ENCODE assay signal across 8 cellular contexts in genomic region chr5:133967715-133968056, GRCh38. TPM values are rescaled to one million over a fixed set of nuclear protein-coding genes. Genes with fewer than 3 reads are reported as not detected.
DNase-seq lines count a peak whose midpoint lies in the region; ATAC-seq and TF ChIP-seq lines count a peak whose summit lies in the region.

No MANE protein-coding gene starts in this region.

- 2 to 3% methylated on average over 6 of the region's 6 CpGs for WGBS in body of pancreas, 2 donors

- DNase-seq in AG09309 (ENCODE audit: low read depth) = no peak
- DNase-seq in body of pancreas = peak in 1 of 4 donors; percentile 18
- peak; percentile 70 for DNase-seq in kidney tubule cell (ENCODE audit: low spot score)
- no peak for DNase-seq in inferior parietal cortex (ENCODE audit: extremely low spot score)
- no peak for DNase-seq in G401 (ENCODE audit: low spot score)

- ATAC-seq in body of pancreas (no peak), HG03280 (IDR thresholded peaks at IDR 0.05; ENCODE audit: unreplicated experiment) (no peak)

- H3K27me3 ChIP-seq in body of pancreas (no peaks in the 10 kb centered on the region), subcutaneous abdominal adipose tissue (ENCODE audit: control insufficient read depth in 5 of 5, insufficient read depth in 4 of 5, low read length in 5 of 5) (no peaks in the 10 kb centered on the region)

- H3K9ac ChIP-seq in subcutaneous abdominal adipose tissue (ENCODE audit: low read length in 5 of 5) = peak overlapping the region; percentile 85 to 100 (median 98)

- H3K36me3 ChIP-seq in KOPT-K1 (ENCODE audit: insufficient read depth, low read length) = peaks cover 26% of the 10 kb centered on the region
- no peaks in the 10 kb centered on the region for H3K36me3 ChIP-seq in body of pancreas (replicated peaks in 1 of 2; ENCODE audit: insufficient read depth in 1 of 2, low read depth in 2 of 2)
- H3K36me3 ChIP-seq in subcutaneous abdominal adipose tissue (ENCODE audit: control insufficient read depth in 5 of 5, insufficient read depth in 5 of 5, low read length in 5 of 5) = peaks cover 0 to 6% (median 4%) of the 10 kb centered on the region in 5 donors

- H3K4me3 ChIP-seq in AG09309 (ENCODE audit: control insufficient read depth, low read depth, low read length) (peak overlapping the region; percentile 94), body of pancreas (peak overlapping the region; percentile 51 to 56), subcutaneous abdominal adipose tissue (ENCODE audit: low read depth in 1 of 5, low read length in 5 of 5) (peak overlapping the region; percentile 81 to 98 (median 94))

- TF ChIP-seq CTCF in AG09309 (IDR thresholded peaks at IDR 0.05; ENCODE audit: control insufficient read depth, insufficient read depth, low read depth, low read length, missing control alignments) (no peak), body of pancreas (IDR thresholded peaks at IDR 0.05) (no peak)

- H3K4me1 ChIP-seq in body of pancreas (peaks cover 33% of the 10 kb centered on the region), subcutaneous abdominal adipose tissue (ENCODE audit: control insufficient read depth in 5 of 5, insufficient read depth in 5 of 5, low read length in 5 of 5) (peaks cover 0 to 62% (median 34%) of the 10 kb centered on the region in 5 donors)

- intact Hi-C loops in body of pancreas (cut with DNase I) = no loop called here

- H3K27ac ChIP-seq in KOPT-K1 (ENCODE audit: low read depth, low read length, poor library complexity, severe bottlenecking) (peak overlapping the region; percentile 72), body of pancreas (peak overlapping the region; percentile 70 to 88 (median 80)), subcutaneous abdominal adipose tissue (ENCODE audit: low read depth, low read length) (peak overlapping the region; percentile 98)

- in situ Hi-C loops in G401 (cut with HindIII; ENCODE audit: low sequenced_read_pairs) = no loop called here

- peaks cover 9% of the 10 kb centered on the region for H3K9me3 ChIP-seq in KOPT-K1 (ENCODE audit: insufficient read depth, low read length, poor library complexity, severe bottlenecking)
- no peaks in the 10 kb centered on the region for H3K9me3 ChIP-seq in body of pancreas
- H3K9me3 ChIP-seq in subcutaneous abdominal adipose tissue (ENCODE audit: control insufficient read depth in 5 of 5, low read length in 5 of 5) = peaks cover 0 to 3% (median 0%) of the 10 kb centered on the region in 5 donors

- TF ChIP-seq POLR2A in body of pancreas (IDR thresholded peaks at IDR 0.05) = no peak

RNA-seq across cellular contexts. Expression of gene C5orf15, which starts 0.7 kb away (rescaled TPM):
- total RNA-seq in body of pancreas = 10 to 100 TPM; 20.4 to 28.0 TPM
- 75.1 and 90.7 TPM in 2 replicates for total RNA-seq in G401 (2014; rRNA removed; shearing (Covaris generic))

RNA-seq across cellular contexts. Expression of gene VDAC1, which starts 37.1 kb away (rescaled TPM):
- 10 to 100 TPM; 37.6 to 65.1 TPM for total RNA-seq in body of pancreas
- 410 and 470 TPM in 2 replicates for total RNA-seq in G401 (2014; rRNA removed; shearing (Covaris generic))
